In genomic region chr9:79953908-79954307, GRCh38 we compare ENCODE assay signal across 28 cellular contexts.
"Had no signal": no experiment of that assay in that cellular context is flagged by ENCODE, and none has a peak within 500 bp of the region (broad histone marks: within the 10 kb centered on the region; RNA-seq: fewer than 3 reads in every experiment).

No MANE protein-coding gene starts in this region.

- H3K9me3 ChIP-seq: colonic mucosa, esophagus squamous epithelium, mucosa of descending colon, neutrophil, prostate gland, right atrium auricular region, stomach, thyroid gland, vagina had no signal

- DNase-seq: colonic mucosa; effector memory CD8-positive, alpha-beta T cell; esophagus squamous epithelium; foreskin melanocyte; head of caudate nucleus; mucosa of descending colon; naive B cell; stimulated activated CD4-positive, alpha-beta T cell treated with anti-CD3 and anti-CD28 coated beads, Interleukin-2, amount 100 ng/mL, for 24 hours; stimulated activated CD4-positive, alpha-beta T cell treated with anti-CD3 and anti-CD28 coated beads, Interleukin-4, amount 100 ng/mL, for 24 hours; stimulated activated naive CD4-positive, alpha-beta T cell treated with Interleukin-2 at 50 U/mL for 16 hours; stomach; thyroid gland; trophoblast cell had no signal

- H3K4me3 ChIP-seq: colonic mucosa, esophagus squamous epithelium, lung, mucosa of descending colon, prostate gland, right atrium auricular region, stomach, thyroid gland, vagina had no signal

- FAIRE-seq: keratinocyte had no signal

- H3K9me3 Mint-ChIP-seq: effector memory CD8-positive, alpha-beta T cell; natural killer cell treated with Interleukin-12 subunit alpha and Interleukin-12 subunit beta and Interleukin-15 and Interleukin-18, amount 100 ng/mL, for 72 hours; stimulated activated effector memory CD8-positive, alpha-beta T cell treated with anti-CD3 and anti-CD28 coated beads, Interleukin-12 subunit alpha, Interleukin-12 subunit beta, amount 100 ng/mL, for 72 hours had no signal

- H3K36me3 Mint-ChIP-seq: stimulated activated effector memory CD8-positive, alpha-beta T cell treated with anti-CD3 and anti-CD28 coated beads, Interleukin-12 subunit alpha, Interleukin-12 subunit beta, amount 100 ng/mL, for 72 hours had no signal

- ATAC-seq: effector memory CD8-positive, alpha-beta T cell; left lobe of liver; mucosa of descending colon; natural killer cell treated with Interleukin-12 subunit alpha and Interleukin-12 subunit beta and Interleukin-15 and Interleukin-18, amount 100 ng/mL, for 72 hours; sciatic nerve; stimulated activated effector memory CD8-positive, alpha-beta T cell treated with anti-CD3 and anti-CD28 coated beads, Interleukin-12 subunit alpha, Interleukin-12 subunit beta, amount 100 ng/mL, for 72 hours had no signal

- H3K27me3 Mint-ChIP-seq: dendritic cell treated with granulocyte-macrophage colony-stimulating factor and Interleukin-4, amounts not matched to agents 40 ng/mL and 50 ng/mL, for 4 days; memory B cell; naive B cell had no signal

- H3K27ac Mint-ChIP-seq: dendritic cell treated with granulocyte-macrophage colony-stimulating factor and Interleukin-4, amounts not matched to agents 40 ng/mL and 50 ng/mL, for 4 days; effector memory CD8-positive, alpha-beta T cell; memory B cell; mesothelial cell of epicardium; naive B cell; natural killer cell treated with Interleukin-12 subunit alpha and Interleukin-12 subunit beta and Interleukin-15 and Interleukin-18, amount 100 ng/mL, for 72 hours; stimulated activated effector memory CD8-positive, alpha-beta T cell treated with anti-CD3 and anti-CD28 coated beads, Interleukin-12 subunit alpha, Interleukin-12 subunit beta, amount 100 ng/mL, for 72 hours had no signal

- H3K27me3 ChIP-seq: colonic mucosa, esophagus squamous epithelium, neutrophil, right atrium auricular region, stomach, thyroid gland, vagina had no signal

- H3K36me3 ChIP-seq: colonic mucosa, esophagus squamous epithelium, neutrophil, prostate gland, right atrium auricular region, stomach, thyroid gland, vagina had no signal

- H3K4me3 Mint-ChIP-seq: dendritic cell treated with granulocyte-macrophage colony-stimulating factor and Interleukin-4, amounts not matched to agents 40 ng/mL and 50 ng/mL, for 4 days; effector memory CD8-positive, alpha-beta T cell; memory B cell; mesothelial cell of epicardium; natural killer cell treated with Interleukin-12 subunit alpha and Interleukin-12 subunit beta and Interleukin-15 and Interleukin-18, amount 100 ng/mL, for 72 hours; neural crest cell; stimulated activated effector memory CD8-positive, alpha-beta T cell treated with anti-CD3 and anti-CD28 coated beads, Interleukin-12 subunit alpha, Interleukin-12 subunit beta, amount 100 ng/mL, for 72 hours had no signal

- H3K4me1 Mint-ChIP-seq: memory B cell; mesothelial cell of epicardium; neural crest cell; stimulated activated effector memory CD8-positive, alpha-beta T cell treated with anti-CD3 and anti-CD28 coated beads, Interleukin-12 subunit alpha, Interleukin-12 subunit beta, amount 100 ng/mL, for 72 hours had no signal

- H3K27ac ChIP-seq: colonic mucosa, epithelial cell of prostate, esophagus squamous epithelium, neutrophil, prostate gland, right atrium auricular region, stomach, thyroid gland, vagina had no signal

- H3K4me1 ChIP-seq: colonic mucosa, esophagus squamous epithelium, prostate gland, right atrium auricular region, stomach, thyroid gland, vagina had no signal
